In genomic region chr12:50597200-50598195, GRCh38 we compare ENCODE assay signal across 9 cellular contexts.
A peak's percentile ranks its signal among the peaks of the same experiment; 100 is the strongest.
DNase-seq lines count a peak whose midpoint lies in the region; ATAC-seq and TF ChIP-seq lines count a peak whose summit lies in the region.
"Had no signal": no experiment of that assay in that cellular context is flagged by ENCODE, and none has a peak within 500 bp of the region (broad histone marks: within the 10 kb centered on the region; RNA-seq: fewer than 3 reads in every experiment).

No MANE protein-coding gene starts in this region.

- 47% methylated on average over 9 of the region's 9 CpGs for WGBS in right cardiac atrium

- CTCF ChIA-PET in PC-3 (lab: Charles Lee), result interaction anchor here (0.6 kb wide), 1 partner anchor 92 kb away, joined by 3 read pairs; no protein-coding TSS in a partner anchor

- no TSS peak for BruUV-seq in PC-3 (replicated peaks; lab: Mats Ljungman, UMichigan)

- DNase-seq in GM12865 (ENCODE audit: low read depth) (peak; percentile 82), PC-3 (peak; percentile 83), right cardiac atrium (peak in 1 of 3 donors; percentile 12), coronary artery (ENCODE audit: low spot score) (no peak), NCI-H1092 (lab: John Stamatoyannopoulos, UW) (no peak)
- DNase-seq in activated effector memory CD4-positive, alpha-beta T cell treated with Interleukin-2 at 50 U/mL for 16 hours, result peak; percentile 13
- peak; percentile 35 to 49 (median 47) for DNase-seq in stimulated activated CD4-positive, alpha-beta T cell treated with anti-CD3 and anti-CD28 coated beads, TNF-alpha, amount 100 ng/mL, for 24 hours (ENCODE audit: low read depth in 3 of 3)

- H3K9me3 ChIP-seq in PC-3 (ENCODE audit: low read length) (no peaks in the 10 kb centered on the region), right cardiac atrium (ENCODE audit: control insufficient read depth, low read length) (no peaks in the 10 kb centered on the region)
- H3K9me3 ChIP-seq: SJCRH30 had no signal

- intact Hi-C loops in PC-3 (cut with micrococcal nuclease) (loop anchor here (2.0 to 5.0 kb wide), 2 partner anchors 40 to 93 kb away; partner anchors contain the start of gene DIP2B), right cardiac atrium (cut with DNase I) (no loop called here)

- H3K4me2 ChIP-seq in PC-3 (ENCODE audit: low read length), result peak overlapping the region; percentile 66

- H3K79me2 ChIP-seq in PC-3 (ENCODE audit: low read length), result peaks cover 68% of the 10 kb centered on the region

- H3F3A ChIP-seq in PC-3 (ENCODE audit: low read length, unreplicated experiment), result peaks cover 8% of the 10 kb centered on the region

- H3K27ac ChIP-seq in PC-3 (ENCODE audit: low read length) (peak overlapping the region; percentile 61), right cardiac atrium (ENCODE audit: low read length) (no peak overlapping the region), coronary artery (no peak overlapping the region)
- H3K27ac ChIP-seq: SJCRH30 had no signal

- no peaks in the 10 kb centered on the region for H3K9me2 ChIP-seq in PC-3 (replicated peaks; ENCODE audit: low read length)

- H3K36me3 ChIP-seq in PC-3 (ENCODE audit: low read depth, low read length), result no peaks in the 10 kb centered on the region; the same call in 1 of the 2 replicates
- H3K36me3 ChIP-seq: SJCRH30 had no signal

- H2AFZ ChIP-seq in PC-3 (ENCODE audit: low read length), result 0 out of 2 replicates have a peak overlapping the region, but pooled peaks have one; percentile 18

- POLR2A ChIA-PET in PC-3 (lab: Charles Lee; ENCODE audit: unreplicated experiment), result no interaction called here

- TF ChIP-seq CTCF in GM12865 (IDR thresholded peaks at IDR 0.05; ENCODE audit: insufficient read depth, low read depth, low read length, missing control alignments) (no peak), PC-3 (conservative IDR thresholded peaks at IDR 0.05; ENCODE audit: low read depth, low read length) (peak; percentile 47; the same call in 1 of the 2 replicates), coronary artery (IDR thresholded peaks at IDR 0.05) (no peak)

- peaks cover 15% of the 10 kb centered on the region for H3K4me1 ChIP-seq in PC-3 (ENCODE audit: insufficient read depth, low read length)
- peaks cover 5% of the 10 kb centered on the region for H3K4me1 ChIP-seq in right cardiac atrium (ENCODE audit: control insufficient read depth, insufficient read depth, low read length)
- H3K4me1 ChIP-seq: SJCRH30 had no signal

- peak; percentile 78 for ATAC-seq in HG02623 (IDR thresholded peaks at IDR 0.05; ENCODE audit: unreplicated experiment)
- ATAC-seq in PC-3, result peak; percentile 98
- peak; percentile 55 to 85 for ATAC-seq in right cardiac atrium

- H3K4me3 ChIP-seq in GM12865 (ENCODE audit: low read depth, low read length) (peak overlapping the region; percentile 39), PC-3 (ENCODE audit: low read length) (peak overlapping the region; percentile 25; the same call in 1 of the 2 replicates), right cardiac atrium (ENCODE audit: low read length) (no peak overlapping the region), coronary artery (no peak overlapping the region)
- H3K4me3 ChIP-seq: SJCRH30 had no signal

- no peaks in the 10 kb centered on the region for H4K20me1 ChIP-seq in PC-3 (ENCODE audit: low read length)

- H3K27me3 ChIP-seq in PC-3 (ENCODE audit: low read length) (no peaks in the 10 kb centered on the region), right cardiac atrium (ENCODE audit: control insufficient read depth, insufficient read depth) (no peaks in the 10 kb centered on the region)
- H3K27me3 ChIP-seq: SJCRH30 had no signal

- H3K9ac ChIP-seq in PC-3 (ENCODE audit: low read length), result peak overlapping the region; percentile 25

Comparison
In these comparisons a context has a peak if more than half of its experiments do, and no peak if none do; other contexts are left out.
1. DNase-seq: peak in GM12865 (single experiment), PC-3 (single experiment), activated effector memory CD4-positive, alpha-beta T cell treated with Interleukin-2 at 50 U/mL for 16 hours (single experiment) and stimulated activated CD4-positive, alpha-beta T cell treated with anti-CD3 and anti-CD28 coated beads, TNF-alpha, amount 100 ng/mL, for 24 hours (3 of 3); none in coronary artery (single experiment) and NCI-H1092 (single experiment).
2. H3K4me3 ChIP-seq: peak in GM12865 (single experiment) and PC-3 (single experiment); none in right cardiac atrium (single experiment) and coronary artery (single experiment).
3. Peak in every context shown above with its lines, with median percentiles within 50 percentile points of each other: ATAC-seq.